Comparison of ENCODE assay signal across 1 cellular context in the genomic region with DNA sequence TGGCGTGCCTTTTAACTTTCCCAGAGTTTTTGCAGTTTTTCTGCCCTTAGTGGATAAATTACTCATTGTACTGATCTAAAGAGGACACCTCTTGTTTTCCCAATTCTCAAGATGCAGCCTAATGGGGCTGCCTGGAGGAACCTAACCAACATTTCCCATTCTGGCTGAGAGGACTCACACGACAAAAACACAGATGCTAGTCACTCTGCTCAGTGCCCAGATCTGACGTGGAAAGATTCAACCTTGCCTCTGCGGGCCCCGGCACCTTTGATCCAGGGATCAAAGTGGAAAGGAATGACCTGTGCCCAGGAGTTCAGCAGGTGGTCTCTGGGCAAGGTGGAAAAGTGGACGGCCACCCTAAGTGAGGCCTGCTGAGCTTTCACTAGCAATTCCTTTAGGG.
TF ChIP-seq lines count a peak whose summit lies in the region.

No MANE protein-coding gene starts in this region.

TF ChIP-seq in GM23338, 12 proteins besides CTCF, POLR2A, EP300 and RAD21 (continued from another document):
- no peak for TF ChIP-seq ZNF462 (CRISPR knock-in tag; IDR thresholded peaks at IDR 0.05)
